ENCODE assay signal across 9 cellular contexts in the genomic region with DNA sequence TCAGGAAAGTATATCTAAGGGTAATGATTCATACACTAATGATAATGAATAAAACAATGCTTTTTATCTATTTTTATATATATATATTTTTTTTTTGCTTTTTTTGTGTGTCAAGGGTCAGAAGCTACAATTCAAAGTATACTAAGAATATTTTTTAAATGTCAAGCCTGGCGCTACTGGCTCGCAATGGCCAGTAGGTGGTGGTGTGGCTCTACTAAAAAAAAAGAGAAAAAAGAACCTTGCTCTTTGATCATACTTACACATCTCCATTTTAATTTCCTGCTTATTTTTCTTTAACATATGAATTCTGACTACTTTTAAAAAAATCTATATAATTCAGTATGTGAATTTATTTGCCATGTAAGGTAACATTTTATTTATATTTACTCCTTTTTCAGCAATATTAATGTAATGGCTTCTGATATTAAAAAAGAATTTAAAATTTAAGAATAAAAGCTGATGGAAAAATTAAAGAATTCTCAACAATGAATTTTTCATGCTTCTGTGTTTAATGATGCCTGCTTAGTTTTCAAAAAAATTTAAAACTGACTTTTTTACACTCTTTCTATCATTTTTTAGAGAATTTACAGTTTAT.
A peak's percentile ranks its signal among the peaks of the same experiment; 100 is the strongest.
DNase-seq lines count a peak whose midpoint lies in the region; ATAC-seq and TF ChIP-seq lines count a peak whose summit lies in the region.
"Had no signal": no experiment of that assay in that cellular context is flagged by ENCODE, and none has a peak within 500 bp of the region (broad histone marks: within the 10 kb centered on the region; RNA-seq: fewer than 3 reads in every experiment).

No MANE protein-coding gene starts in this region.

- peak; percentile 77 for ATAC-seq in GM21619 (IDR thresholded peaks at IDR 0.05; ENCODE audit: unreplicated experiment)
- ATAC-seq in esophagus mucosa: peak; percentile 68

- H3K9me3 ChIP-seq in SK-N-SH: peaks cover 9% of the 10 kb centered on the region; the same call in 1 of the 2 replicates
- no peaks in the 10 kb centered on the region for H3K9me3 ChIP-seq in neural progenitor cell (ENCODE audit: low read depth)

- TF ChIP-seq EP300 in SK-N-SH (IDR thresholded peaks at IDR 0.05; ENCODE audit: borderline replicate concordance in 1 of 2, low read depth in 1 of 2, low read length in 1 of 2): no peak

- H4K20me1 ChIP-seq in SK-N-SH (ENCODE audit: insufficient read depth): no peaks in the 10 kb centered on the region
- H4K20me1 ChIP-seq in neural progenitor cell (ENCODE audit: low read depth): no peaks in the 10 kb centered on the region

- H3F3A ChIP-seq in SK-N-SH (replicated peaks; ENCODE audit: insufficient read depth) (peaks cover 23% of the 10 kb centered on the region), neural progenitor cell (ENCODE audit: low read depth) (no peaks in the 10 kb centered on the region)

- peak; percentile 30 for DNase-seq in activated CD4-positive, alpha-beta T cell treated with anti-CD3 and anti-CD28 coated beads for 48 hours
- no peak for DNase-seq in activated CD4-positive, alpha-beta T cell treated with anti-CD3 and anti-CD28 coated beads for 1 hour
- peak; percentile 72 for DNase-seq in KBM-7
- DNase-seq in SK-N-SH: peak; percentile 28
- peak; percentile 56 for DNase-seq in neural progenitor cell (ENCODE audit: low spot score)
- DNase-seq in cortex of kidney (lab: John Stamatoyannopoulos, UW): no peak

- H3K9ac ChIP-seq in SK-N-SH: no peak overlapping the region
- no peak overlapping the region for H3K9ac ChIP-seq in neural progenitor cell

- H3K4me3 ChIP-seq in SK-N-SH (ENCODE audit: low read depth in 2 of 2, low read length in 1 of 2): no peak overlapping the region
- H3K4me3 ChIP-seq in neural progenitor cell: no peak overlapping the region

- H3K9me3 Mint-ChIP-seq in neural progenitor cell: peaks cover 9% of the 10 kb centered on the region
- H3K9me3 Mint-ChIP-seq: dendritic cell treated with granulocyte-macrophage colony-stimulating factor and Interleukin-4, amounts not matched to agents 40 ng/mL and 50 ng/mL, for 4 days had no signal

- no peak overlapping the region for H3K4me3 Mint-ChIP-seq in neural progenitor cell
- H3K4me3 Mint-ChIP-seq: dendritic cell treated with granulocyte-macrophage colony-stimulating factor and Interleukin-4, amounts not matched to agents 40 ng/mL and 50 ng/mL, for 4 days had no signal

- peaks cover 21% of the 10 kb centered on the region for H3K4me1 Mint-ChIP-seq in neural progenitor cell

- peak; percentile 84 for TF ChIP-seq RAD21 in SK-N-SH (IDR thresholded peaks at IDR 0.05; ENCODE audit: low read length)

- CTCF ChIA-PET in SK-N-SH (lab: Yijun Ruan, JAX): interaction anchor here (0.6 to 5.7 kb wide), 33 partner anchors 11 to 1025 kb away, joined by 3 to 38 read pairs (median 3); no protein-coding TSS in a partner anchor

- H3K36me3 ChIP-seq in SK-N-SH (replicated peaks in 1 of 2; ENCODE audit: control insufficient read depth in 1 of 2, insufficient read depth in 2 of 2, low read length in 1 of 2) (peaks cover 4 to 22% of the 10 kb centered on the region in 2 experiments), neural progenitor cell (peaks cover 9% of the 10 kb centered on the region)

- H3K9me2 ChIP-seq in SK-N-SH: no peaks in the 10 kb centered on the region

- H3K27me3 Mint-ChIP-seq in neural progenitor cell (ENCODE audit: insufficient read depth, low read depth): no peaks in the 10 kb centered on the region
- H3K27me3 Mint-ChIP-seq: dendritic cell treated with granulocyte-macrophage colony-stimulating factor and Interleukin-4, amounts not matched to agents 40 ng/mL and 50 ng/mL, for 4 days had no signal

- H3K36me3 Mint-ChIP-seq in neural progenitor cell: peaks cover 12% of the 10 kb centered on the region

- in situ Hi-C loops in KBM-7 (cut with MboI; ENCODE audit: low pct_unique_long_range_greater_than_20kb, low sequenced_read_pairs): no loop called here

- H3K27ac ChIP-seq in SK-N-SH (ENCODE audit: low read depth in 2 of 2, low read length in 1 of 2): peak overlapping the region; percentile 46 to 71
- no peak overlapping the region for H3K27ac ChIP-seq in neural progenitor cell

- 0% methylated on average over 2 of the region's 2 CpGs for WGBS in SK-N-SH (ENCODE audit: low lambda C conversion rate)

- H3K27me3 ChIP-seq in SK-N-SH (ENCODE audit: insufficient read depth) (no peaks in the 10 kb centered on the region), neural progenitor cell (no peaks in the 10 kb centered on the region)

- no peak overlapping the region for H3K27ac Mint-ChIP-seq in neural progenitor cell
- H3K27ac Mint-ChIP-seq: dendritic cell treated with granulocyte-macrophage colony-stimulating factor and Interleukin-4, amounts not matched to agents 40 ng/mL and 50 ng/mL, for 4 days had no signal

- TF ChIP-seq CTCF in SK-N-SH (IDR thresholded peaks at IDR 0.05) (peak; percentile 82), neural progenitor cell (IDR thresholded peaks at IDR 0.05) (peak; percentile 89)

- H3K4me2 ChIP-seq in SK-N-SH: no peak overlapping the region
- no peak overlapping the region for H3K4me2 ChIP-seq in neural progenitor cell

- POLR2A ChIA-PET in SK-N-SH (lab: Yijun Ruan, JAX): no interaction called here

- H2AFZ ChIP-seq in SK-N-SH (ENCODE audit: low read depth) (no peak overlapping the region), neural progenitor cell (replicated peaks) (no peak overlapping the region)

- peaks cover 14% of the 10 kb centered on the region; the same call in 1 of the 2 replicates for H3K79me2 ChIP-seq in SK-N-SH (ENCODE audit: insufficient read depth)
- H3K79me2 ChIP-seq in neural progenitor cell (ENCODE audit: low read depth): no peaks in the 10 kb centered on the region

- H3K4me1 ChIP-seq in SK-N-SH (ENCODE audit: control insufficient read depth in 1 of 2, insufficient read depth in 2 of 2, low read depth in 1 of 2, low read length in 1 of 2) (peaks cover 21 to 28% of the 10 kb centered on the region in 2 experiments; a peak in 2 of 4 replicates), neural progenitor cell (no peaks in the 10 kb centered on the region)

TF ChIP-seq in SK-N-SH, 30 proteins besides CTCF, POLR2A, EP300 and RAD21:
- TF ChIP-seq MXI1 (IDR thresholded peaks at IDR 0.05; ENCODE audit: low read depth, low read length) (no peak), SMC3 (IDR thresholded peaks at IDR 0.05; ENCODE audit: low read depth, low read length) (peak; percentile 66), YY1 (IDR thresholded peaks at IDR 0.05; ENCODE audit: low read depth) (no peak), TCF12 (IDR thresholded peaks at IDR 0.05) (no peak), CHD2 (IDR thresholded peaks at IDR 0.05; ENCODE audit: low read length, partially characterized antibody) (no peak), EZH2phosphoT487 (IDR thresholded peaks at IDR 0.05; ENCODE audit: borderline replicate concordance, low read depth) (no peak), RXRA (IDR thresholded peaks at IDR 0.05; ENCODE audit: borderline replicate concordance, low read depth) (no peak)

Comparison
In these comparisons a context has a peak if more than half of its experiments do, and no peak if none do; other contexts are left out.
1. DNase-seq: peak in activated CD4-positive, alpha-beta T cell treated with anti-CD3 and anti-CD28 coated beads for 48 hours (single experiment), KBM-7 (single experiment), SK-N-SH (single experiment) and neural progenitor cell (single experiment); none in activated CD4-positive, alpha-beta T cell treated with anti-CD3 and anti-CD28 coated beads for 1 hour (single experiment) and cortex of kidney (single experiment).